11 cellular contexts compared by ENCODE assay signal in genomic region chr6:150631283-150631981, GRCh38. TPM values are rescaled to one million over a fixed set of nuclear protein-coding genes. Genes with fewer than 3 reads are reported as not detected.
DNase-seq lines count a peak whose midpoint lies in the region; ATAC-seq and TF ChIP-seq lines count a peak whose summit lies in the region.
"Had no signal": no experiment of that assay in that cellular context is flagged by ENCODE, and none has a peak within 500 bp of the region (broad histone marks: within the 10 kb centered on the region; RNA-seq: fewer than 3 reads in every experiment).

No MANE protein-coding gene starts in this region.

- no peak overlapping the region for H3K27ac Mint-ChIP-seq in activated CD4-positive, alpha-beta T cell treated with anti-CD3 and anti-CD28 coated beads, Interleukin-2, amount 10 ng/mL, durations not matched to agents 24 days and 14 days
- no peak overlapping the region for H3K27ac Mint-ChIP-seq in chondrocyte (ENCODE audit: unreplicated experiment)
- H3K27ac Mint-ChIP-seq: HFFc6 had no signal

- no peaks in the 10 kb centered on the region for H3K9me3 Mint-ChIP-seq in activated CD4-positive, alpha-beta T cell treated with anti-CD3 and anti-CD28 coated beads, Interleukin-2, amount 10 ng/mL, durations not matched to agents 24 days and 14 days
- no peaks in the 10 kb centered on the region for H3K9me3 Mint-ChIP-seq in chondrocyte (ENCODE audit: low read depth)

- no peak overlapping the region for H3K4me3 Mint-ChIP-seq in activated CD4-positive, alpha-beta T cell treated with anti-CD3 and anti-CD28 coated beads, Interleukin-2, amount 10 ng/mL, durations not matched to agents 24 days and 14 days
- no peak overlapping the region for H3K4me3 Mint-ChIP-seq in chondrocyte (ENCODE audit: unreplicated experiment)
- H3K4me3 Mint-ChIP-seq: HFFc6 had no signal

- intact Hi-C loops in activated CD4-positive, alpha-beta T cell treated with anti-CD3 and anti-CD28 coated beads, Interleukin-2, amount 10 ng/mL, durations not matched to agents 24 days and 14 days (cut with micrococcal nuclease) = no loop called here

- H3K27me3 Mint-ChIP-seq in activated CD4-positive, alpha-beta T cell treated with anti-CD3 and anti-CD28 coated beads, Interleukin-2, amount 10 ng/mL, durations not matched to agents 24 days and 14 days = peaks cover 9% of the 10 kb centered on the region
- H3K27me3 Mint-ChIP-seq in chondrocyte (ENCODE audit: low read depth) = peaks cover 7% of the 10 kb centered on the region

- peak; percentile 30 to 42 for DNase-seq in activated CD4-positive, alpha-beta T cell treated with anti-CD3 and anti-CD28 coated beads, Interleukin-2, amount 50 U/mL, for 48 hours
- no peak for DNase-seq in activated CD4-positive, alpha-beta T cell treated with anti-CD3 and anti-CD28 coated beads, Interleukin-2, amount 10 ng/mL, durations not matched to agents 24 days and 14 days
- DNase-seq in UCSD-AML1 (lab: John Stamatoyannopoulos, UW; ENCODE audit: unreplicated experiment) (peak; percentile 29), NCI-H82 (lab: John Stamatoyannopoulos, UW) (no peak), chondrocyte (ENCODE audit: low spot score) (no peak)
- peak; percentile 19 to 25 for DNase-seq in stimulated activated CD4-positive, alpha-beta T cell treated with anti-CD3 and anti-CD28 coated beads, Interleukin-2, amount 100 ng/mL, for 24 hours
- DNase-seq: HFFc6, kidney glomerular epithelial cell, NCI-H526 treated with DMSO at 0.1 percent for 48 hours had no signal

- ATAC-seq in GM21529 (IDR thresholded peaks at IDR 0.05; ENCODE audit: unreplicated experiment) (peak; percentile 39), GM18517 (IDR thresholded peaks at IDR 0.05; ENCODE audit: unreplicated experiment) (no peak)

- no peaks in the 10 kb centered on the region for H3K36me3 Mint-ChIP-seq in activated CD4-positive, alpha-beta T cell treated with anti-CD3 and anti-CD28 coated beads, Interleukin-2, amount 10 ng/mL, durations not matched to agents 24 days and 14 days (ENCODE audit: low read depth)
- H3K36me3 Mint-ChIP-seq in chondrocyte (ENCODE audit: low read depth) = no peaks in the 10 kb centered on the region

- peaks cover 16% of the 10 kb centered on the region for H3K4me1 Mint-ChIP-seq in activated CD4-positive, alpha-beta T cell treated with anti-CD3 and anti-CD28 coated beads, Interleukin-2, amount 10 ng/mL, durations not matched to agents 24 days and 14 days
- H3K4me1 Mint-ChIP-seq in chondrocyte (ENCODE audit: low read depth) = peaks cover 30% of the 10 kb centered on the region

- TF ChIP-seq CTCF in chondrocyte (IDR thresholded peaks at IDR 0.05) = no peak

RNA-seq across cellular contexts. Expression of gene PLEKHG1, which starts 31.7 kb away (rescaled TPM):
- 0.42 and 0.47 TPM in 2 replicates for total RNA-seq in activated CD4-positive, alpha-beta T cell treated with anti-CD3 and anti-CD28 coated beads, Interleukin-2, amount 10 ng/mL, durations not matched to agents 24 days and 14 days
- total RNA-seq in chondrocyte = 0.87 to 3.7 TPM (median 1.8 TPM) in 3 replicates

Comparison
In these comparisons a context has a peak if more than half of its experiments do, and no peak if none do; other contexts are left out.
1. DNase-seq: peak in activated CD4-positive, alpha-beta T cell treated with anti-CD3 and anti-CD28 coated beads, Interleukin-2, amount 50 U/mL, for 48 hours (2 of 2), UCSD-AML1 (single experiment) and stimulated activated CD4-positive, alpha-beta T cell treated with anti-CD3 and anti-CD28 coated beads, Interleukin-2, amount 100 ng/mL, for 24 hours (2 of 2); none in activated CD4-positive, alpha-beta T cell treated with anti-CD3 and anti-CD28 coated beads, Interleukin-2, amount 10 ng/mL, durations not matched to agents 24 days and 14 days (single experiment), NCI-H82 (single experiment) and chondrocyte (single experiment).